In the genomic region with DNA sequence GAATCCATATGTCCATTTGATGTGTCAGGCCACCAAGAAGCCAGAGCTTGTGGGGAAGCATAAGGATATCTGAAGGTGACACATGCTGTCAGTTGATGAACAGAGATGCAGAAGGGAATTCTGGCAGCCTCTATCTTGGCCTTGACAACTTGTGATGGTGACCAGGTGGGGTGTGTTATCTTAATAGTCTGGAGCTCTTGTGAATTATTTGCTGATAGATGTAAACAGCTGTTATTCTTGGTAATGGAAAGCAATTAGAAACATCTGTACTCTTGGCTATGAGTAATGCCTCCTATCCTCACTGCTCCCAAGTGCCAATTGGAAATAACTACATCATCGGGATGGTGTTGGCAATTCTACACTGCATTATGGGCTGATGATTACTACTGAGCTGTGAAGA, we compare ENCODE assay signal across 37 cellular contexts. TPM values are rescaled to one million over a fixed set of nuclear protein-coding genes. Genes with fewer than 3 reads are reported as not detected.
DNase-seq lines count a peak whose midpoint lies in the region; ATAC-seq, FAIRE-seq and TF ChIP-seq lines count a peak whose summit lies in the region.
"Had no signal": no experiment of that assay in that cellular context is flagged by ENCODE, and none has a peak within 500 bp of the region (broad histone marks: within the 10 kb centered on the region; RNA-seq: fewer than 3 reads in every experiment).

No MANE protein-coding gene starts in this region.

- intact Hi-C loops in left ventricle myocardium inferior (cut with micrococcal nuclease), result no loop called here
- intact Hi-C loops in A673 (cut with micrococcal nuclease; ENCODE audit: unreplicated experiment), result no loop called here

- no peak for TF ChIP-seq CTCF in cardiac muscle cell (IDR thresholded peaks at IDR 0.05; ENCODE audit: low read depth, low read length)
- no peak for TF ChIP-seq CTCF in left ventricle myocardium inferior (IDR thresholded peaks at IDR 0.05; ENCODE audit: borderline replicate concordance)
- TF ChIP-seq CTCF in A673 (conservative IDR thresholded peaks at IDR 0.05; ENCODE audit: low read depth, low read length), result no peak

- H3K27me3 ChIP-seq in cardiac muscle cell (no peaks in the 10 kb centered on the region), left ventricle myocardium inferior (ENCODE audit: low read depth) (no peaks in the 10 kb centered on the region), A673 (replicated peaks; ENCODE audit: insufficient read depth, low read depth, low read length, poor library complexity) (no peaks in the 10 kb centered on the region)
- H3K27me3 ChIP-seq: colonic mucosa, upper lobe of left lung had no signal

- no TSS peak for BruUV-seq in A673 (replicated peaks; lab: Mats Ljungman, UMichigan)

- no peaks in the 10 kb centered on the region for H3K36me3 ChIP-seq in cardiac muscle cell
- no peaks in the 10 kb centered on the region for H3K36me3 ChIP-seq in left ventricle myocardium inferior
- no peaks in the 10 kb centered on the region for H3K36me3 ChIP-seq in A673 (ENCODE audit: insufficient read depth, low read length, poor library complexity, severe bottlenecking)
- H3K36me3 ChIP-seq: colonic mucosa, upper lobe of left lung had no signal

- peak overlapping the region; percentile 65 for H3K27ac ChIP-seq in cardiac muscle cell
- H3K27ac ChIP-seq in left ventricle myocardium inferior (replicated peaks), result no peak overlapping the region
- no peak overlapping the region for H3K27ac ChIP-seq in A673 (ENCODE audit: low read depth, low read length, poor library complexity, severe bottlenecking)
- H3K27ac ChIP-seq: colonic mucosa, psoas muscle, upper lobe of left lung had no signal

- POLR2A ChIA-PET in A673 (lab: Charles Lee; ENCODE audit: low non-redundant PET), result no interaction called here

- CTCF ChIA-PET in A673 (lab: Charles Lee), result no interaction called here

- DNase-seq in cardiac muscle cell (ENCODE audit: low read depth in 1 of 2, low spot score in 1 of 2) (no peak), left ventricle myocardium inferior (no peak), OCI-M2 (lab: John Stamatoyannopoulos, UW; ENCODE audit: unreplicated experiment) (no peak), NCI-H774 (lab: John Stamatoyannopoulos, UW) (no peak), A673 (ENCODE audit: low spot score) (no peak)
- DNase-seq: activated CD4-positive, alpha-beta T cell treated with anti-CD3 and anti-CD28 coated beads, Interleukin-2, amount 10 ng/mL, durations not matched to agents 7 days and 5 days; activated gamma-delta T cell; activated naive CD8-positive, alpha-beta T cell treated with anti-CD3 and anti-CD28 coated beads, Interleukin-2, amount 10 ng/mL, durations not matched to agents 7 days and 5 days; activated T-cell treated with anti-CD3 and anti-CD28 coated beads, Interleukin-2, amount 50 U/mL, for 1 hour; aorta; CD4-positive, alpha-beta T cell; colonic mucosa; effector CD4-positive, alpha-beta T cell; EL; KBM-7; natural killer cell; NCI-H1092 treated with DMSO at 0.1 percent for 48 hours; NCI-H2029; NCI-H345; NCI-H82; psoas muscle; RPMI8226; stimulated activated naive CD4-positive, alpha-beta T cell; upper lobe of left lung had no signal

- H3K4me1 ChIP-seq in cardiac muscle cell (ENCODE audit: low read depth), result peaks cover 13% of the 10 kb centered on the region
- no peaks in the 10 kb centered on the region for H3K4me1 ChIP-seq in left ventricle myocardium inferior
- no peaks in the 10 kb centered on the region for H3K4me1 ChIP-seq in A673 (ENCODE audit: insufficient read depth, low read length, poor library complexity, severe bottlenecking)
- H3K4me1 ChIP-seq: colonic mucosa, psoas muscle, upper lobe of left lung had no signal

- H3K4me3 ChIP-seq in cardiac muscle cell (no peak overlapping the region), left ventricle myocardium inferior (no peak overlapping the region), A673 (ENCODE audit: low read depth, low read length, poor library complexity, severe bottlenecking) (no peak overlapping the region)
- H3K4me3 ChIP-seq: colonic mucosa, psoas muscle, upper lobe of left lung had no signal

- peak; percentile 45 for FAIRE-seq in islet of Langerhans (lab: Jason Lieb, UNC)
- FAIRE-seq: A204.1, GM19239, H54, keratinocyte had no signal

- no peaks in the 10 kb centered on the region for H3K9me3 ChIP-seq in cardiac muscle cell (ENCODE audit: low read depth)
- no peaks in the 10 kb centered on the region for H3K9me3 ChIP-seq in left ventricle myocardium inferior (replicated peaks)
- no peaks in the 10 kb centered on the region for H3K9me3 ChIP-seq in A673 (ENCODE audit: low read depth, low read length, poor library complexity, severe bottlenecking)
- H3K9me3 ChIP-seq: colonic mucosa, psoas muscle, upper lobe of left lung had no signal

- peak; percentile 63; the same call in 1 of the 3 replicates for ATAC-seq in SK-N-SH treated with all-trans-retinoic acid at 6 μM for 48 hours
- no peak for ATAC-seq in HG02938 (IDR thresholded peaks at IDR 0.05; ENCODE audit: unreplicated experiment)
- ATAC-seq: natural killer cell, psoas muscle, WTC11 had no signal

TF ChIP-seq in SK-N-SH treated with all-trans-retinoic acid at 6 μM for 48 hours, 23 proteins besides CTCF, POLR2A, EP300 and RAD21 (continues in another document):
- TF ChIP-seq ZC3H10 (CRISPR knock-in tag; IDR thresholded peaks at IDR 0.05) (no peak), ARNTL (CRISPR knock-in tag; IDR thresholded peaks at IDR 0.05; ENCODE audit: borderline replicate concordance, low read depth) (0 out of 2 replicates have a peak, but pooled peaks have one; percentile 8), ZNF8 (CRISPR knock-in tag; IDR thresholded peaks at IDR 0.05) (peak; percentile 53; the same call in 1 of the 2 replicates), SNAI2 (CRISPR knock-in tag; IDR thresholded peaks at IDR 0.05) (no peak; the same call in 1 of the 2 replicates), ZNF70 (CRISPR knock-in tag; IDR thresholded peaks at IDR 0.05) (peak; percentile 64; the same call in 1 of the 2 replicates), ZNF565 (CRISPR knock-in tag; conservative IDR thresholded peaks at IDR 0.05; ENCODE audit: low read depth) (peak; percentile 47; the same call in 1 of the 2 replicates), ESRRG (CRISPR knock-in tag; IDR thresholded peaks at IDR 0.05) (no peak), PPARA (CRISPR knock-in tag; IDR thresholded peaks at IDR 0.05; ENCODE audit: borderline replicate concordance) (0 out of 2 replicates have a peak, but pooled peaks have one; percentile 25), TOX (CRISPR knock-in tag; IDR thresholded peaks at IDR 0.05; ENCODE audit: borderline replicate concordance) (no peak), BACH2 (CRISPR knock-in tag; IDR thresholded peaks at IDR 0.05; ENCODE audit: borderline replicate concordance) (no peak), GLIS3 (CRISPR knock-in tag; IDR thresholded peaks at IDR 0.05) (0 out of 2 replicates have a peak, but pooled peaks have one; percentile 30)
- TF ChIP-seq, protein P1, sequence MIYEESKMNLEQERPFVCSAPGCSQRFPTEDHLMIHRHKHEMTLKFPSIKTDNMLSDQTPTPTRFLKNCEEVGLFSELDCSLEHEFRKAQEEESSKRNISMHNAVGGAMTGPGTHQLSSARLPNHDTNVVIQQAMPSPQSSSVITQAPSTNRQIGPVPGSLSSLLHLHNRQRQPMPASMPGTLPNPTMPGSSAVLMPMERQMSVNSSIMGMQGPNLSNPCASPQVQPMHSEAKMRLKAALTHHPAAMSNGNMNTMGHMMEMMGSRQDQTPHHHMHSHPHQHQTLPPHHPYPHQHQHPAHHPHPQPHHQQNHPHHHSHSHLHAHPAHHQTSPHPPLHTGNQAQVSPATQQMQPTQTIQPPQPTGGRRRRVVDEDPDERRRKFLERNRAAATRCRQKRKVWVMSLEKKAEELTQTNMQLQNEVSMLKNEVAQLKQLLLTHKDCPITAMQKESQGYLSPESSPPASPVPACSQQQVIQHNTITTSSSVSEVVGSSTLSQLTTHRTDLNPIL (CRISPR knock-in tag; IDR thresholded peaks at IDR 0.05; ENCODE audit: low read depth), result peak; percentile 51; the same call in 1 of the 2 replicates
- TF ChIP-seq, protein P2, sequence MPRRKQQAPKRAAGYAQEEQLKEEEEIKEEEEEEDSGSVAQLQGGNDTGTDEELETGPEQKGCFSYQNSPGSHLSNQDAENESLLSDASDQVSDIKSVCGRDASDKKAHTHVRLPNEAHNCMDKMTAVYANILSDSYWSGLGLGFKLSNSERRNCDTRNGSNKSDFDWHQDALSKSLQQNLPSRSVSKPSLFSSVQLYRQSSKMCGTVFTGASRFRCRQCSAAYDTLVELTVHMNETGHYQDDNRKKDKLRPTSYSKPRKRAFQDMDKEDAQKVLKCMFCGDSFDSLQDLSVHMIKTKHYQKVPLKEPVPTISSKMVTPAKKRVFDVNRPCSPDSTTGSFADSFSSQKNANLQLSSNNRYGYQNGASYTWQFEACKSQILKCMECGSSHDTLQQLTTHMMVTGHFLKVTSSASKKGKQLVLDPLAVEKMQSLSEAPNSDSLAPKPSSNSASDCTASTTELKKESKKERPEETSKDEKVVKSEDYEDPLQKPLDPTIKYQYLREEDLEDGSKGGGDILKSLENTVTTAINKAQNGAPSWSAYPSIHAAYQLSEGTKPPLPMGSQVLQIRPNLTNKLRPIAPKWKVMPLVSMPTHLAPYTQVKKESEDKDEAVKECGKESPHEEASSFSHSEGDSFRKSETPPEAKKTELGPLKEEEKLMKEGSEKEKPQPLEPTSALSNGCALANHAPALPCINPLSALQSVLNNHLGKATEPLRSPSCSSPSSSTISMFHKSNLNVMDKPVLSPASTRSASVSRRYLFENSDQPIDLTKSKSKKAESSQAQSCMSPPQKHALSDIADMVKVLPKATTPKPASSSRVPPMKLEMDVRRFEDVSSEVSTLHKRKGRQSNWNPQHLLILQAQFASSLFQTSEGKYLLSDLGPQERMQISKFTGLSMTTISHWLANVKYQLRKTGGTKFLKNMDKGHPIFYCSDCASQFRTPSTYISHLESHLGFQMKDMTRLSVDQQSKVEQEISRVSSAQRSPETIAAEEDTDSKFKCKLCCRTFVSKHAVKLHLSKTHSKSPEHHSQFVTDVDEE (CRISPR knock-in tag; IDR thresholded peaks at IDR 0.05), result peak; percentile 99
- TF ChIP-seq, protein P3, sequence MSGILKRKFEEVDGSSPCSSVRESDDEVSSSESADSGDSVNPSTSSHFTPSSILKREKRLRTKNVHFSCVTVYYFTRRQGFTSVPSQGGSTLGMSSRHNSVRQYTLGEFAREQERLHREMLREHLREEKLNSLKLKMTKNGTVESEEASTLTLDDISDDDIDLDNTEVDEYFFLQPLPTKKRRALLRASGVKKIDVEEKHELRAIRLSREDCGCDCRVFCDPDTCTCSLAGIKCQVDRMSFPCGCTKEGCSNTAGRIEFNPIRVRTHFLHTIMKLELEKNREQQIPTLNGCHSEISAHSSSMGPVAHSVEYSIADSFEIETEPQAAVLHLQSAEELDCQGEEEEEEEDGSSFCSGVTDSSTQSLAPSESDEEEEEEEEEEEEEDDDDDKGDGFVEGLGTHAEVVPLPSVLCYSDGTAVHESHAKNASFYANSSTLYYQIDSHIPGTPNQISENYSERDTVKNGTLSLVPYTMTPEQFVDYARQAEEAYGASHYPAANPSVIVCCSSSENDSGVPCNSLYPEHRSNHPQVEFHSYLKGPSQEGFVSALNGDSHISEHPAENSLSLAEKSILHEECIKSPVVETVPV (CRISPR knock-in tag; IDR thresholded peaks at IDR 0.05), result peak; percentile 53; the same call in 1 of the 2 replicates

RNA-seq across cellular contexts. Expression of a gene that starts 51.9 kb away (rescaled TPM):
- total RNA-seq in cardiac muscle cell (not detected in 2 replicates), left ventricle myocardium inferior (not detected), A673 (2021) (not detected in 2 replicates)
- not detected in 2 replicates for polyA plus RNA-seq in cardiac muscle cell
- total RNA-seq: activated CD4-positive, alpha-beta T cell treated with anti-CD3 and anti-CD28 coated beads, Interleukin-2, amount 10 ng/mL, durations not matched to agents 7 days and 5 days; activated CD8-positive, alpha-beta memory T cell treated with anti-CD3 and anti-CD28 coated beads for 36 hours; activated naive CD8-positive, alpha-beta T cell treated with anti-CD3 and anti-CD28 coated beads, Interleukin-2, amount 10 ng/mL, durations not matched to agents 7 days and 5 days; aorta; CD4-positive, alpha-beta T cell; colonic mucosa; lower leg skin; mononuclear cell; natural killer cell; omental fat pad; psoas muscle; T-helper 1 cell treated with Interleukin-12 subunit alpha and Interleukin-12 subunit beta and Interleukin-4 antibody, amounts not matched to agents 30 ng/mL and 1 ng/mL, for 36 hours; upper lobe of left lung; WTC11 had no signal
- polyA plus RNA-seq: aorta, keratinocyte, psoas muscle had no signal
